35 cellular contexts compared by ENCODE assay signal in the genomic region with DNA sequence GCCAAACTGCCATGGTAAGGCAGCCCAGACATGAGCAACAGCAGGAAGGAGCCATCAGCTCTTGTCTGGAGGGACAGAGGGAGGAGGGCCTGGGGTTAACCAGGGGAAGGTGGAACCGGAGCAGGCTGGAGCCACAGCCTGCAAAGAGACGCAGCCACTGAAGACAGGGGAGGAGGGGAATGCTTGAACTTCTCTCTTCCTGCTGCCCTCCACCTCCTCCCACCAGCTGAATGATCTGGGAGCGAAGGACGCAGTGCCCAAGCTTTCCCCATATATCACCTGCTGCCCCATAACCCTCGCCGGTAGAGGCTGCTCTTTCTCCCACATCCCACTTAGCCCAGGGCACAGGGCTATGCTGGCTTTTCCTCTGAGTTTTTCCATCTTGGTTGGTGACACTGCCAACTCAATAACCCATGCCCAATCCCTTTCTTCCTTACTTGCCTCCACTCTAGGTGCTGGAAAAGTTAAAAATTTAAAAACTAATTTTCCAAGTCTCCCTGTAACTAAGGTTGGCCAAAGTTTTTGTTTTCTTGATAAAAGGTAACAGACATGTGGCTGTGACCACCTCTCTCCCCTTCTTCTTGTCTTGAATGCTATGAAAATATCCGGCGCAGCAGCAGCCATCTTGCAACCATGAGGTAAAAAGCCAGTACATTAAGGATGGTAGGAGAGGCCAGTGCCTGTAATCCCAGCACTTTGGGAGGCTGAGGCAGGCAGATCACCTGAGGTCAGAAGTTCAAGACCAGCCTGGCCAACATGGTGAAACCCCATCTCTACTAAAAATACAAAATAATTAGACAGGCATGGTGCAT. TPM values are rescaled to one million over a fixed set of nuclear protein-coding genes. Genes with fewer than 3 reads are reported as not detected.
DNase-seq lines count a peak whose midpoint lies in the region; ATAC-seq, FAIRE-seq and TF ChIP-seq lines count a peak whose summit lies in the region.
"Had no signal": no experiment of that assay in that cellular context is flagged by ENCODE, and none has a peak within 500 bp of the region (broad histone marks: within the 10 kb centered on the region; RNA-seq: fewer than 3 reads in every experiment).

No MANE protein-coding gene starts in this region.

- H3K4me2 ChIP-seq in HepG2 (ENCODE audit: low read depth, low read length) (peak overlapping the region; percentile 71), K562 (ENCODE audit: insufficient read depth, low read length) (no peak overlapping the region)

- intact Hi-C loops in HepG2 (cut with micrococcal nuclease; ENCODE audit: unreplicated experiment), result no loop called here
- intact Hi-C loops in right lobe of liver (cut with DNase I), result no loop called here
- intact Hi-C loops in K562 (cut with micrococcal nuclease), result no loop called here

- H3K79me2 ChIP-seq in HepG2 (ENCODE audit: insufficient read depth, low read length) (no peaks in the 10 kb centered on the region), K562 (ENCODE audit: control insufficient read depth, insufficient read depth, low read length) (no peaks in the 10 kb centered on the region)

- no peak for TF ChIP-seq POLR2A in HepG2 (IDR thresholded peaks at IDR 0.05; ENCODE audit: insufficient read depth in 1 of 2, low read depth in 2 of 2, low read length in 2 of 2)
- no peak for TF ChIP-seq POLR2A in right lobe of liver (IDR thresholded peaks at IDR 0.05)
- no peak for TF ChIP-seq POLR2A in K562 (conservative IDR thresholded peaks at IDR 0.05)

- in situ Hi-C loops in HepG2 (cut with HindIII; ENCODE audit: extremely low pct_ligation_motif_present, low pct_unique_long_range_greater_than_20kb) (no loop called here), K562 (cut with MboI) (no loop called here)

- H3K27ac Mint-ChIP-seq in type B pancreatic cell, result peak overlapping the region; percentile 66
- H3K27ac Mint-ChIP-seq in activated naive CD8-positive, alpha-beta T cell treated with anti-CD3 and anti-CD28 coated beads, Interleukin-2, amount 50 U/mL, for 24 hours, result no peak overlapping the region
- H3K27ac Mint-ChIP-seq: activated naive CD8-positive, alpha-beta T cell treated with anti-CD3 and anti-CD28 coated beads for 36 hours; CD4-positive, CD25-positive, alpha-beta regulatory T cell; effector memory CD8-positive, alpha-beta T cell had no signal

- peaks cover 40% of the 10 kb centered on the region for H3K4me1 Mint-ChIP-seq in type B pancreatic cell (ENCODE audit: unreplicated experiment)
- H3K4me1 Mint-ChIP-seq in activated naive CD8-positive, alpha-beta T cell treated with anti-CD3 and anti-CD28 coated beads, Interleukin-2, amount 50 U/mL, for 24 hours, result peaks cover 3% of the 10 kb centered on the region
- H3K4me1 Mint-ChIP-seq: activated naive CD8-positive, alpha-beta T cell treated with anti-CD3 and anti-CD28 coated beads for 36 hours had no signal

- no peak overlapping the region for H3K27ac ChIP-seq in HepG2 (ENCODE audit: extremely low read length, insufficient read depth, low read length)
- H3K27ac ChIP-seq in right lobe of liver, result no peak overlapping the region
- H3K27ac ChIP-seq in K562 (ENCODE audit: extremely low read depth, low read depth, low read length), result no peak overlapping the region
- H3K27ac ChIP-seq in mesodermal cell (ENCODE audit: low read depth, low read length, severe bottlenecking), result peak overlapping the region; percentile 91
- H3K27ac ChIP-seq: suprapubic skin, vagina, WERI-Rb-1 had no signal

- no peak for TF ChIP-seq EP300 in HepG2 (IDR thresholded peaks at IDR 0.05; ENCODE audit: low read depth in 2 of 2, low read length in 2 of 2)
- TF ChIP-seq EP300 in HepG2 (CRISPR knock-in tag; IDR thresholded peaks at IDR 0.05; ENCODE audit: borderline replicate concordance), result no peak
- TF ChIP-seq EP300 in K562 (IDR thresholded peaks at IDR 0.05; ENCODE audit: low read length), result no peak

- H3K4me3 ChIP-seq in HepG2 (replicated peaks in 1 of 3; ENCODE audit: insufficient read depth in 1 of 3, low read depth in 2 of 3, low read length in 3 of 3), result peak overlapping the region in 2 of 3 experiments; percentile 19 to 24; a peak in 2 of 6 replicates
- no peak overlapping the region for H3K4me3 ChIP-seq in right lobe of liver
- no peak overlapping the region for H3K4me3 ChIP-seq in K562
- H3K4me3 ChIP-seq in mesodermal cell (ENCODE audit: extremely low read depth, insufficient read depth, low read length, poor library complexity, severe bottlenecking), result no peak overlapping the region
- H3K4me3 ChIP-seq: suprapubic skin, vagina had no signal

- H3K9me3 Mint-ChIP-seq in type B pancreatic cell, result peaks cover 11% of the 10 kb centered on the region
- peaks cover 8% of the 10 kb centered on the region for H3K9me3 Mint-ChIP-seq in activated naive CD8-positive, alpha-beta T cell treated with anti-CD3 and anti-CD28 coated beads, Interleukin-2, amount 50 U/mL, for 24 hours

- peak overlapping the region; percentile 2 for H2AFZ ChIP-seq in HepG2 (ENCODE audit: low read length)
- H2AFZ ChIP-seq in K562 (ENCODE audit: low read depth, low read length), result no peak overlapping the region

- POLR2A ChIA-PET in HepG2 (lab: Yijun Ruan, JAX), result interaction anchor here (1.5 kb wide), 1 partner anchor 9 kb away, joined by 5 read pairs; no protein-coding TSS in a partner anchor
- POLR2A ChIA-PET in K562 (lab: Yijun Ruan, JAX), result interaction anchor here (1.2 kb wide), 1 partner anchor 14 kb away, joined by 7 read pairs; no protein-coding TSS in a partner anchor

- H3K4me1 ChIP-seq in HepG2 (ENCODE audit: insufficient read depth, low read length), result peaks cover 26% of the 10 kb centered on the region
- H3K4me1 ChIP-seq in right lobe of liver, result no peaks in the 10 kb centered on the region
- H3K4me1 ChIP-seq in K562 (replicated peaks in 1 of 2; ENCODE audit: control insufficient read depth in 2 of 2, insufficient read depth in 2 of 2, low read length in 2 of 2), result no peaks in the 10 kb centered on the region; a peak in 1 of 5 replicates
- peaks cover 32% of the 10 kb centered on the region for H3K4me1 ChIP-seq in mesodermal cell (ENCODE audit: control insufficient read depth, insufficient read depth, low read length, poor library complexity, severe bottlenecking)

- no TSS peak for BruUV-seq in HepG2 (replicated peaks; lab: Mats Ljungman, UMichigan)
- BruUV-seq in K562 (replicated peaks; lab: Mats Ljungman, UMichigan), result no TSS peak

- H3K27me3 ChIP-seq in HepG2 (ENCODE audit: control insufficient read depth in 1 of 2, insufficient read depth in 2 of 2, low read length in 2 of 2) (peaks cover 8 to 78% of the 10 kb centered on the region in 2 experiments), right lobe of liver (no peaks in the 10 kb centered on the region), K562 (ENCODE audit: control insufficient read depth in 2 of 2, insufficient read depth in 2 of 2, low read length in 2 of 2) (peaks cover 37 to 82% of the 10 kb centered on the region in 2 experiments)
- H3K27me3 ChIP-seq: vagina had no signal

- ATAC-seq in HepG2 (peak; percentile 76), right lobe of liver (no peak), K562 (peak; percentile 29; the same call in 1 of the 3 replicates)
- no peak for ATAC-seq in activated naive CD8-positive, alpha-beta T cell treated with anti-CD3 and anti-CD28 coated beads, Interleukin-2, amount 50 U/mL, for 24 hours
- ATAC-seq: effector memory CD8-positive, alpha-beta T cell had no signal

- DNase-seq in HepG2 (ENCODE audit: low spot score), result no peak
- no peak for DNase-seq in right lobe of liver
- DNase-seq in K562 (ENCODE audit: extremely low read depth in 1 of 4, low spot score in 3 of 4), result no peak
- DNase-seq in type B pancreatic cell (ENCODE audit: extremely low spot score, unreplicated experiment), result no peak
- DNase-seq in cerebellar nuclear complex (lab: John Stamatoyannopoulos, UW), result no peak
- no peak for DNase-seq in activated naive CD4-positive, alpha-beta T cell (lab: John Stamatoyannopoulos, UW)
- no peak for DNase-seq in activated naive CD8-positive, alpha-beta T cell treated with anti-CD3 and anti-CD28 coated beads, Interleukin-2, amount 50 U/mL, for 24 hours
- DNase-seq: activated CD4-positive, alpha-beta T cell treated with anti-CD3 and anti-CD28 coated beads for 48 hours; activated naive CD8-positive, alpha-beta T cell treated with anti-CD3 and anti-CD28 coated beads for 36 hours; aorta; CD4-positive, CD25-positive, alpha-beta regulatory T cell; effector memory CD8-positive, alpha-beta T cell; glutamatergic neuron; H9; Kasumi-1; midbrain; naive B cell; NCI-H1436; NCI-H2081; NCI-H2227 treated with DMSO at 0.1 percent for 48 hours; NCI-H526 treated with DMSO at 0.1 percent for 48 hours; retina; small intestine; stimulated activated naive CD4-positive, alpha-beta T cell; SW 1271; WERI-Rb-1 had no signal

- peaks cover 20% of the 10 kb centered on the region for H3K27me3 Mint-ChIP-seq in type B pancreatic cell
- H3K27me3 Mint-ChIP-seq in activated naive CD8-positive, alpha-beta T cell treated with anti-CD3 and anti-CD28 coated beads, Interleukin-2, amount 50 U/mL, for 24 hours, result peaks cover 68% of the 10 kb centered on the region

- TF ChIP-seq RAD21 in HepG2 (CRISPR knock-in tag; IDR thresholded peaks at IDR 0.05), result no peak
- no peak for TF ChIP-seq RAD21 in K562 (CRISPR knock-in tag; conservative IDR thresholded peaks at IDR 0.05 in 1 of 2, IDR thresholded peaks at IDR 0.05 in 1 of 2)

- H3K36me3 Mint-ChIP-seq in type B pancreatic cell, result no peaks in the 10 kb centered on the region
- H3K36me3 Mint-ChIP-seq in activated naive CD8-positive, alpha-beta T cell treated with anti-CD3 and anti-CD28 coated beads, Interleukin-2, amount 50 U/mL, for 24 hours (ENCODE audit: low read depth), result no peaks in the 10 kb centered on the region
- H3K36me3 Mint-ChIP-seq: activated naive CD8-positive, alpha-beta T cell treated with anti-CD3 and anti-CD28 coated beads for 36 hours; CD4-positive, CD25-positive, alpha-beta regulatory T cell had no signal

- CTCF ChIA-PET in HepG2 (lab: Yijun Ruan, JAX; ENCODE audit: low intra/inter-chr PET ratio, low total read pairs), result no interaction called here
- CTCF ChIA-PET in K562 (lab: Yijun Ruan, JAX; ENCODE audit: low intra/inter-chr PET ratio), result no interaction called here

- 43% methylated on average over 8 of the region's 8 CpGs for WGBS in HepG2 (ENCODE audit: low lambda C conversion rate)
- WGBS in right lobe of liver (ENCODE audit: insufficient coverage, low coverage, low lambda C conversion rate, missing lambda C conversion rate), result 80% methylated on average over 5 of the region's 8 CpGs
- WGBS in K562 (ENCODE audit: insufficient coverage, low coverage, missing lambda C conversion rate), result 4% methylated on average over 8 of the region's 8 CpGs
- 71 to 96% methylated on average over 3 to 4 of the region's 8 CpGs for WGBS in mesodermal cell (ENCODE audit: insufficient coverage in 2 of 2), 2 experiments

- peak overlapping the region; percentile 53 for H3K4me3 Mint-ChIP-seq in type B pancreatic cell
- H3K4me3 Mint-ChIP-seq in activated naive CD8-positive, alpha-beta T cell treated with anti-CD3 and anti-CD28 coated beads, Interleukin-2, amount 50 U/mL, for 24 hours, result no peak overlapping the region
- H3K4me3 Mint-ChIP-seq: activated naive CD8-positive, alpha-beta T cell treated with anti-CD3 and anti-CD28 coated beads for 36 hours; CD4-positive, CD25-positive, alpha-beta regulatory T cell; effector memory CD8-positive, alpha-beta T cell; H9; naive B cell had no signal

- TF ChIP-seq CTCF in HepG2 (CRISPR knock-in tag; IDR thresholded peaks at IDR 0.05) (peak; percentile 65), right lobe of liver (IDR thresholded peaks at IDR 0.05) (no peak), K562 (IDR thresholded peaks at IDR 0.05 in 2 of 3, conservative IDR thresholded peaks at IDR 0.05 in 1 of 3; ENCODE audit: insufficient read depth in 2 of 3, low read depth in 1 of 3, low read length in 3 of 3) (peak in 1 of 3 experiments; percentile 11; a peak in 1 of 6 replicates), type B pancreatic cell (conservative IDR thresholded peaks at IDR 0.05) (no peak)

- H3K9me1 ChIP-seq in K562 (ENCODE audit: control insufficient read depth, insufficient read depth, low read length), result no peaks in the 10 kb centered on the region

- H4K20me1 ChIP-seq in HepG2 (ENCODE audit: insufficient read depth, low read length), result no peaks in the 10 kb centered on the region
- no peaks in the 10 kb centered on the region; the same call in 1 of the 2 replicates for H4K20me1 ChIP-seq in K562 (replicated peaks; ENCODE audit: control insufficient read depth, insufficient read depth, low read length)

- no peaks in the 10 kb centered on the region for H3K9me3 ChIP-seq in HepG2 (ENCODE audit: low read length)
- no peaks in the 10 kb centered on the region for H3K9me3 ChIP-seq in right lobe of liver
- H3K9me3 ChIP-seq in K562 (replicated peaks; ENCODE audit: control insufficient read depth, insufficient read depth, low read depth, low read length), result no peaks in the 10 kb centered on the region
- peaks cover 6% of the 10 kb centered on the region for H3K9me3 ChIP-seq in mesodermal cell (ENCODE audit: control insufficient read depth, low read length)
- H3K9me3 ChIP-seq: suprapubic skin, vagina had no signal

- no peaks in the 10 kb centered on the region for H3K36me3 ChIP-seq in HepG2 (replicated peaks in 1 of 2; ENCODE audit: control insufficient read depth in 1 of 2, insufficient read depth in 2 of 2, low read length in 2 of 2)
- H3K36me3 ChIP-seq in right lobe of liver, result no peaks in the 10 kb centered on the region
- H3K36me3 ChIP-seq in K562 (ENCODE audit: control insufficient read depth, insufficient read depth, low read length), result no peaks in the 10 kb centered on the region
- H3K36me3 ChIP-seq in mesodermal cell (ENCODE audit: control insufficient read depth, insufficient read depth, low read length), result no peaks in the 10 kb centered on the region
- H3K36me3 ChIP-seq: suprapubic skin, vagina, WERI-Rb-1 had no signal

- FAIRE-seq in HepG2 (lab: Jason Lieb, UNC), result peak; percentile 63
- no peak for FAIRE-seq in K562 (lab: Jason Lieb, UNC)
- FAIRE-seq: A204.1, keratinocyte, RCC 7860, small intestine had no signal

- no peak overlapping the region for H3K9ac ChIP-seq in HepG2 (ENCODE audit: insufficient read depth, low read depth, low read length)
- H3K9ac ChIP-seq in K562 (ENCODE audit: insufficient read depth in 1 of 2, low read depth in 2 of 2, low read length in 2 of 2), result no peak overlapping the region

RNA-seq across cellular contexts. Expression of a gene that starts 21.8 kb away (rescaled TPM):
- total RNA-seq in HepG2 (2016; rRNA removed; fragmentation: Illumina TruSeq; extraction: Trizol) (0.09 and 0.11 TPM in 2 replicates), right lobe of liver (not detected), K562 (2014; rRNA removed) (not detected in 2 replicates), K562 (2014; rRNA removed; fragmentation: Illumina TruSeq; extraction: Trizol) (not detected in 2 replicates), K562 (2015; rRNA removed; fragmentation: Illumina TruSeq; extraction: Trizol) (not detected in 2 replicates), K562 (2021) (0.07 TPM in 1 of 2 replicates, not detected in the other), type B pancreatic cell (ENCODE audit: low replicate concordance) (27.5 and 32.1 TPM in 2 replicates)
- total RNA-seq in HepG2 (2016; cell fraction: cytosol; rRNA removed; fragmentation: Illumina TruSeq; extraction: Trizol; ENCODE audit: low read depth), result 0.09 and 0.10 TPM in 2 replicates
- total RNA-seq in HepG2 (2016; cell fraction: insoluble cytoplasmic fraction; rRNA removed; fragmentation: Illumina TruSeq; extraction: Trizol), result 0.09 TPM in 2 replicates
- 0.17 and 0.19 TPM in 2 replicates for total RNA-seq in HepG2 (2016; cell fraction: membrane; rRNA removed; fragmentation: Illumina TruSeq; extraction: Trizol)
- total RNA-seq in HepG2 (2016; cell fraction: nucleus; rRNA removed; fragmentation: Illumina TruSeq; extraction: Trizol), result not detected in 2 replicates
- polyA plus RNA-seq in HepG2 (2011; rRNA removed) (0.09 and 0.17 TPM in 2 replicates), K562 (2011; rRNA removed) (not detected in 2 replicates), K562 (2014; fragmentation: Illumina TruSeq; extraction: Trizol) (not detected in 2 replicates), K562 (2014; fragmentation: Nextera tagmentation; extraction: Ambion mirVana) (not detected), K562 (2014; rRNA removed) (not detected in 2 replicates)
- 0.14 and 0.19 TPM in 2 replicates for polyA plus RNA-seq in HepG2 (2011; cell fraction: cytosol; rRNA removed)
- 0.07 and 0.21 TPM in 2 replicates for polyA plus RNA-seq in HepG2 (2011; cell fraction: nucleus; rRNA removed)
- polyA plus RNA-seq in HepG2 (2012), result 0.08 and 0.12 TPM in 2 replicates
- 0.12 and 0.14 TPM in 2 replicates for polyA plus RNA-seq in HepG2 (2016; cell fraction: cytosol; fragmentation: Illumina TruSeq; extraction: Trizol; ENCODE audit: low read depth)
- polyA plus RNA-seq in HepG2 (2016; cell fraction: insoluble cytoplasmic fraction; fragmentation: Illumina TruSeq; extraction: Trizol; ENCODE audit: low read depth), result 0.09 TPM in 1 of 2 replicates, not detected in the other
- 0.17 and 0.26 TPM in 2 replicates for polyA plus RNA-seq in HepG2 (2016; cell fraction: membrane; fragmentation: Illumina TruSeq; extraction: Trizol; ENCODE audit: low read depth)
- not detected in 2 replicates for polyA plus RNA-seq in HepG2 (2016; cell fraction: nucleus; fragmentation: Illumina TruSeq; extraction: Trizol; ENCODE audit: insufficient read depth, low read depth)
- 0.22 TPM in 1 of 2 replicates, not detected in the other for polyA minus RNA-seq in HepG2 (2011; rRNA and poly(A)+ RNA removed; ENCODE audit: low replicate concordance)
- polyA minus RNA-seq in HepG2 (2011; cell fraction: cytosol; rRNA and poly(A)+ RNA removed), result not detected in 2 replicates
- polyA minus RNA-seq in HepG2 (2011; cell fraction: nucleus; rRNA and poly(A)+ RNA removed), result not detected in 2 replicates
- not detected in 2 replicates for total RNA-seq in K562 (2011; cell fraction: chromatin; rRNA removed; ENCODE audit: low replicate concordance)
- total RNA-seq in K562 (2011; cell fraction: nucleolus; rRNA removed), result not detected in 2 replicates
- not detected in 2 replicates for total RNA-seq in K562 (2011; cell fraction: nucleoplasm; rRNA removed)
- not detected in 2 replicates for polyA plus RNA-seq in K562 (2011; cell fraction: cytosol; rRNA removed)
- polyA plus RNA-seq in K562 (2011; cell fraction: nucleus; rRNA removed), result not detected in 2 replicates
- not detected in 2 replicates for polyA plus RNA-seq in K562 (2012)
- polyA minus RNA-seq in K562 (2011; rRNA and poly(A)+ RNA removed), result not detected in 2 replicates
- polyA minus RNA-seq in K562 (2011; cell fraction: cytosol; rRNA and poly(A)+ RNA removed), result not detected in 2 replicates
- not detected in 2 replicates for polyA minus RNA-seq in K562 (2011; cell fraction: nucleus; rRNA and poly(A)+ RNA removed)
- 10.2 TPM for polyA plus RNA-seq in mesodermal cell (2013, experiment 1 of 2)
- 9.3 TPM for polyA plus RNA-seq in mesodermal cell (2013, experiment 2 of 2)
- total RNA-seq: activated CD8-positive, alpha-beta memory T cell treated with anti-CD3 and anti-CD28 coated beads for 36 hours; activated naive CD8-positive, alpha-beta T cell treated with anti-CD3 and anti-CD28 coated beads for 36 hours; aorta; bronchial epithelial cell; CD4-positive, CD25-positive, alpha-beta regulatory T cell; osteoblast had no signal
- polyA plus RNA-seq: aorta; CD4-positive, CD25-positive, alpha-beta regulatory T cell; keratinocyte had no signal

Comparison
In these comparisons a context has a peak if more than half of its experiments do, and no peak if none do; other contexts are left out.
1. ATAC-seq: peak in HepG2 (single experiment) and K562 (single experiment); none in right lobe of liver (0 of 4) and activated naive CD8-positive, alpha-beta T cell treated with anti-CD3 and anti-CD28 coated beads, Interleukin-2, amount 50 U/mL, for 24 hours (single experiment).
2. H3K4me3 ChIP-seq: peak in HepG2 (2 of 3); none in right lobe of liver (0 of 3), K562 (single experiment) and mesodermal cell (single experiment).
3. RNA of a gene that starts 21.8 kb away (total RNA-seq): 27.5 to 32.1 TPM in type B pancreatic cell; 0.09 to 0.19 TPM in HepG2, not detected in right lobe of liver and 0.07 TPM in K562; every median in the first group is over 10 times any median in the second.